8 cellular contexts compared by ENCODE assay signal in the genomic region with DNA sequence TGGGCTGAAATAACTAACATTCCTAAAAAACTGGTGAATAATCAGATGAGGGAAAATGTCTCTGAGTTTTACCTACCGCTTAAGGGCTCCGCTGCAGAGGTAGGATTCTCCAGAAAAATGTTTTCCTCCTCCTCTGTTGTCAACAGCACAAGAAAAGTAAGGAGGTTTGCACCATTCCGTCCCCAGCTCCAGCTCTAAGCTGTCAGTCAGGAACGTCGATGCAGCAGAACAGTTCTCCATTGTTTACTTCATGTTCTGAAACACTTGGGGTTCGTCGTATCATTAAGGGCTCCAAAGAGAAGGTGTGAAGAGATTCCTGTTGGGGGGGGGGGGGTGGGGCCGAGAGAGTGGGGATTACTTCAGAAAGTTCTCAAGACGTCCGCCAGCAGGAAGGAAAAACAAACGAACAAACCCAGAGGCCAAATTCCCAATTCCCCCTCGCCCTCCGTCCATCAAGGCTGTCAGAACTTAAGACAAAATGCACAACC. TPM values are rescaled to one million over a fixed set of nuclear protein-coding genes. Genes with fewer than 3 reads are reported as not detected.
A peak's percentile ranks its signal among the peaks of the same experiment; 100 is the strongest.
DNase-seq lines count a peak whose midpoint lies in the region; ATAC-seq and TF ChIP-seq lines count a peak whose summit lies in the region.

No MANE protein-coding gene starts in this region.

- no peak for DNase-seq in activated CD8-positive, alpha-beta memory T cell treated with anti-CD3 and anti-CD28 coated beads, Interleukin-2, amount 10 ng/mL, durations not matched to agents 7 days and 5 days
- DNase-seq in activated CD8-positive, alpha-beta memory T cell treated with anti-CD3 and anti-CD28 coated beads for 24 hours: no peak
- DNase-seq in RWPE1 (ENCODE audit: low spot score): peak; percentile 35
- DNase-seq in epithelial cell of esophagus (ENCODE audit: low read depth): no peak
- DNase-seq in neural progenitor cell (ENCODE audit: low spot score): peak; percentile 51
- DNase-seq in stimulated activated CD4-positive, alpha-beta T cell treated with anti-CD3 and anti-CD28 coated beads, Interleukin-12 subunit alpha, Interleukin-12 subunit beta, amount 100 ng/mL, for 4 hours: no peak
- no peak for DNase-seq in foreskin melanocyte

- H3K4me1 Mint-ChIP-seq in activated CD8-positive, alpha-beta memory T cell treated with anti-CD3 and anti-CD28 coated beads, Interleukin-2, amount 10 ng/mL, durations not matched to agents 7 days and 5 days: peaks cover 31% of the 10 kb centered on the region
- peaks cover 38% of the 10 kb centered on the region for H3K4me1 Mint-ChIP-seq in neural progenitor cell

- H3K36me3 ChIP-seq in neural progenitor cell: peaks cover 13% of the 10 kb centered on the region

- no peaks in the 10 kb centered on the region for H3K27me3 ChIP-seq in neural progenitor cell

- peak overlapping the region; percentile 89 for H3K27ac Mint-ChIP-seq in activated CD8-positive, alpha-beta memory T cell treated with anti-CD3 and anti-CD28 coated beads, Interleukin-2, amount 10 ng/mL, durations not matched to agents 7 days and 5 days
- peak overlapping the region; percentile 88 for H3K27ac Mint-ChIP-seq in neural progenitor cell

- peak overlapping the region; percentile 91 for H3K4me3 Mint-ChIP-seq in activated CD8-positive, alpha-beta memory T cell treated with anti-CD3 and anti-CD28 coated beads, Interleukin-2, amount 10 ng/mL, durations not matched to agents 7 days and 5 days
- peak overlapping the region; percentile 99 for H3K4me3 Mint-ChIP-seq in neural progenitor cell

- H3K27ac ChIP-seq in RWPE1 (peak overlapping the region; percentile 87), neural progenitor cell (peak overlapping the region; percentile 85)

- peaks cover 56% of the 10 kb centered on the region for H3K79me2 ChIP-seq in neural progenitor cell (ENCODE audit: low read depth)

- peak overlapping the region; percentile 85 for H3K9ac ChIP-seq in neural progenitor cell

- H3K4me3 ChIP-seq in epithelial cell of esophagus (ENCODE audit: low read length) (peak overlapping the region; percentile 91), neural progenitor cell (peak overlapping the region; percentile 73)

- CTCF ChIA-PET in activated CD8-positive, alpha-beta memory T cell treated with anti-CD3 and anti-CD28 coated beads, Interleukin-2, amount 10 ng/mL, durations not matched to agents 7 days and 5 days (lab: Charles Lee): no interaction called here
- CTCF ChIA-PET in RWPE1 (lab: Yijun Ruan, JAX): interaction anchor here (1.2 kb wide), 1 partner anchor 10 kb away, joined by 3 read pairs; no protein-coding TSS in a partner anchor

- TF ChIP-seq CTCF in RWPE1 (conservative IDR thresholded peaks at IDR 0.05; ENCODE audit: low read depth) (no peak), epithelial cell of esophagus (IDR thresholded peaks at IDR 0.05; ENCODE audit: insufficient read depth, low read depth, low read length, missing control alignments) (no peak), neural progenitor cell (IDR thresholded peaks at IDR 0.05) (no peak)

- no peaks in the 10 kb centered on the region for H3K9me3 ChIP-seq in neural progenitor cell (ENCODE audit: low read depth)

- peak overlapping the region; percentile 92 for H2AFZ ChIP-seq in neural progenitor cell (replicated peaks)

- no peaks in the 10 kb centered on the region for H3K9me3 Mint-ChIP-seq in activated CD8-positive, alpha-beta memory T cell treated with anti-CD3 and anti-CD28 coated beads, Interleukin-2, amount 10 ng/mL, durations not matched to agents 7 days and 5 days (ENCODE audit: low read depth)
- H3K9me3 Mint-ChIP-seq in neural progenitor cell: no peaks in the 10 kb centered on the region

- POLR2A ChIA-PET in RWPE1 (lab: Yijun Ruan, JAX; ENCODE audit: low non-redundant PET): no interaction called here

- peaks cover 24% of the 10 kb centered on the region for H3K4me1 ChIP-seq in neural progenitor cell

- H4K20me1 ChIP-seq in neural progenitor cell (ENCODE audit: low read depth): peaks cover 14% of the 10 kb centered on the region

- H3K4me2 ChIP-seq in neural progenitor cell: peak overlapping the region; percentile 90

- H3F3A ChIP-seq in neural progenitor cell (ENCODE audit: low read depth): peaks cover 11% of the 10 kb centered on the region

- peaks cover 29% of the 10 kb centered on the region for H3K36me3 Mint-ChIP-seq in activated CD8-positive, alpha-beta memory T cell treated with anti-CD3 and anti-CD28 coated beads, Interleukin-2, amount 10 ng/mL, durations not matched to agents 7 days and 5 days
- peaks cover 17% of the 10 kb centered on the region for H3K36me3 Mint-ChIP-seq in neural progenitor cell

- ATAC-seq in activated CD8-positive, alpha-beta memory T cell treated with anti-CD3 and anti-CD28 coated beads, Interleukin-2, amount 10 ng/mL, durations not matched to agents 7 days and 5 days: no peak
- peak; percentile 2 for ATAC-seq in HG02623 (IDR thresholded peaks at IDR 0.05; ENCODE audit: unreplicated experiment)

- no peaks in the 10 kb centered on the region for H3K27me3 Mint-ChIP-seq in activated CD8-positive, alpha-beta memory T cell treated with anti-CD3 and anti-CD28 coated beads, Interleukin-2, amount 10 ng/mL, durations not matched to agents 7 days and 5 days
- no peaks in the 10 kb centered on the region for H3K27me3 Mint-ChIP-seq in neural progenitor cell (ENCODE audit: insufficient read depth, low read depth)

RNA-seq across cellular contexts. Expression of a gene that starts 0.7 kb away (rescaled TPM):
- 10 to 100 TPM; 43.4 to 46.3 TPM for total RNA-seq in activated CD8-positive, alpha-beta memory T cell treated with anti-CD3 and anti-CD28 coated beads, Interleukin-2, amount 10 ng/mL, durations not matched to agents 7 days and 5 days
- 50.1 and 76.5 TPM in 2 replicates for total RNA-seq in neural progenitor cell (ENCODE audit: low replicate concordance)

Comparison
In these comparisons a context has a peak if more than half of its experiments do, and no peak if none do; other contexts are left out.
1. DNase-seq: peak in RWPE1 (single experiment) and neural progenitor cell (single experiment); none in activated CD8-positive, alpha-beta memory T cell treated with anti-CD3 and anti-CD28 coated beads, Interleukin-2, amount 10 ng/mL, durations not matched to agents 7 days and 5 days (single experiment), activated CD8-positive, alpha-beta memory T cell treated with anti-CD3 and anti-CD28 coated beads for 24 hours (single experiment), epithelial cell of esophagus (single experiment), stimulated activated CD4-positive, alpha-beta T cell treated with anti-CD3 and anti-CD28 coated beads, Interleukin-12 subunit alpha, Interleukin-12 subunit beta, amount 100 ng/mL, for 4 hours (single experiment) and foreskin melanocyte (single experiment).